ENCODE assay signal across 8 cellular contexts in the genomic region with DNA sequence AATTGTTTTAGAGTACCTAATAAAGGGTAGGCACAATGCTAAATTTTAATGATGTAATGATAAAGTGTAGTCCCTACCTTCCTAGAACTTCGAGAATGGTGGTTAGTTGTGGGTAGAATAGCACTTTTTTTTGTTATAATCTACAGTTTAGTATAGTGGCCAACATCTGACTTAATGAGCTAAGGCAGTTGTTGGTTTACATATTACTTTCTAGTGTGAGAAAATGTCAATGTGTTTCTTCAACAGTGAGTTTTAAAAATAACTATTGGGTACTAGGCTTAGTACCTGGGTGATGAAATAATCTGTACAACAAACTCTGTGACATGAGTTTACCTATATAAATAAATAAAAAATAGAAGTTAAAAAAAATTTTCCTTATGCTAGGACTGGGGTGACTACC.
A peak's percentile ranks its signal among the peaks of the same experiment; 100 is the strongest.
DNase-seq lines count a peak whose midpoint lies in the region; ATAC-seq, FAIRE-seq and TF ChIP-seq lines count a peak whose summit lies in the region.
"Not testable (repeated sequence)": the region's sequence is repeated elsewhere in the genome, so short reads cannot be mapped to it uniquely, and the experiment has no call there.

No MANE protein-coding gene starts in this region.

- not testable (repeated sequence) for TF ChIP-seq RAD21 in K562 (CRISPR knock-in tag; conservative IDR thresholded peaks at IDR 0.05 in 1 of 2, IDR thresholded peaks at IDR 0.05 in 1 of 2)

- not testable (repeated sequence) for H3K79me2 ChIP-seq in PC-9 (ENCODE audit: low read depth); K562 (ENCODE audit: control insufficient read depth, insufficient read depth, low read length)

- intact Hi-C loops in PC-9 (cut with micrococcal nuclease; ENCODE audit: unreplicated experiment) = loop anchor here (5.0 to 10.0 kb wide), 2 partner anchors 118 to 284 kb away; no protein-coding TSS in a partner anchor
- intact Hi-C loops in K562 (cut with micrococcal nuclease) = loop anchor here (10.0 kb wide), 1 partner anchor 246 kb away; the partner anchor contains the start of gene SYT2
- intact Hi-C loops in heart right ventricle (cut with DNase I) = loop anchor here in 9 of 10 donors (10.0 kb wide), 5 partner anchors 124 to 256 kb away; partner anchors contain the start of genes SYT2 (in 6 of the 9), PPP1R12B (in 4 of the 9) and UBE2T (in 4 of the 9)
- intact Hi-C loops in pancreas (cut with DNase I) = not testable (repeated sequence)
- intact Hi-C loops in gastrocnemius medialis (cut with DNase I; ENCODE audit: low total_unique reads) = loop anchor here (10.0 kb wide), 2 partner anchors 106 to 156 kb away; no protein-coding TSS in a partner anchor

- CTCF ChIA-PET in PC-9 (lab: Charles Lee); K562 (lab: Yijun Ruan, JAX; ENCODE audit: low intra/inter-chr PET ratio): not testable (repeated sequence)

- 36% methylated on average over 1 of the region's 1 CpG for WGBS in K562 (ENCODE audit: insufficient coverage, low coverage, missing lambda C conversion rate)
- 48 to 75% methylated on average over 1 of the region's 1 CpG for WGBS in heart right ventricle, 2 donors
- WGBS in pancreas, 2 donors = 39 to 46% methylated on average over 1 of the region's 1 CpG

- not testable (repeated sequence) for H3K4me3 ChIP-seq in PC-9, K562, pancreas, gastrocnemius medialis
- H3K4me3 ChIP-seq in heart right ventricle = peak overlapping the region in 2 of 10 donors; percentile 12 to 16

- DNase-seq in GM12892 (ENCODE audit: insufficient read length); H54 (ENCODE audit: insufficient read length, low spot score); PC-9; K562 (ENCODE audit: extremely low read depth in 1 of 4, low spot score in 3 of 4); heart right ventricle; pancreas; gastrocnemius medialis: not testable (repeated sequence)

- not testable (repeated sequence) for TF ChIP-seq EP300 in K562 (IDR thresholded peaks at IDR 0.05; ENCODE audit: low read length)

- not testable (repeated sequence) for H2AFZ ChIP-seq in PC-9; K562 (ENCODE audit: low read depth, low read length)

- H3K4me1 ChIP-seq in PC-9 (replicated peaks; ENCODE audit: insufficient read depth) = peaks cover 34% of the 10 kb centered on the region
- not testable (repeated sequence) for H3K4me1 ChIP-seq in K562 (replicated peaks in 1 of 2; ENCODE audit: control insufficient read depth in 2 of 2, insufficient read depth in 2 of 2, low read length in 2 of 2)
- peaks cover 0 to 34% (median 12%) of the 10 kb centered on the region in 9 donors for H3K4me1 ChIP-seq in heart right ventricle
- peaks cover 13 to 16% (median 15%) of the 10 kb centered on the region in 3 donors for H3K4me1 ChIP-seq in pancreas
- H3K4me1 ChIP-seq in gastrocnemius medialis = peaks cover 52 to 58% of the 10 kb centered on the region in 2 donors

- not testable (repeated sequence) for H4K20me1 ChIP-seq in PC-9 (ENCODE audit: insufficient read depth); K562 (replicated peaks; ENCODE audit: control insufficient read depth, insufficient read depth, low read length)

- TF ChIP-seq POLR2A in GM12892 (IDR thresholded peaks at IDR 0.05; ENCODE audit: low read depth, low read length); H54 (IDR thresholded peaks at IDR 0.05; ENCODE audit: low read depth, low read length); K562 (conservative IDR thresholded peaks at IDR 0.05); gastrocnemius medialis (IDR thresholded peaks at IDR 0.05): not testable (repeated sequence)

- not testable (repeated sequence) for H3K4me2 ChIP-seq in PC-9; K562 (ENCODE audit: insufficient read depth, low read length)

- H3K9me2 ChIP-seq in PC-9 (ENCODE audit: insufficient read depth) = not testable (repeated sequence)

- POLR2A ChIA-PET in PC-9 (lab: Charles Lee; ENCODE audit: unreplicated experiment); K562 (lab: Yijun Ruan, JAX): not testable (repeated sequence)

- H3K9me1 ChIP-seq in K562 (ENCODE audit: control insufficient read depth, insufficient read depth, low read length) = not testable (repeated sequence)

- in situ Hi-C loops in K562 (cut with MboI) = not testable (repeated sequence)
- in situ Hi-C loops in gastrocnemius medialis (cut with MboI; ENCODE audit: low sequenced_read_pairs in 4 of 4) = loop anchor here in 1 of 4 donors (25.0 kb wide), 1 partner anchor 132 kb away; the partner anchor contains the start of genes PPP1R12B and UBE2T

- ATAC-seq in HG03108 (IDR thresholded peaks at IDR 0.05; ENCODE audit: unreplicated experiment) (peak; percentile 47), pancreas (peak; percentile 56 to 63 (median 58))
- not testable (repeated sequence) for ATAC-seq in K562, heart right ventricle, gastrocnemius medialis

- H3K36me3 ChIP-seq in PC-9 (ENCODE audit: low read depth); K562 (ENCODE audit: control insufficient read depth, insufficient read depth, low read length); pancreas; gastrocnemius medialis: not testable (repeated sequence)
- peaks cover 0 to 12% (median 0%) of the 10 kb centered on the region in 9 donors for H3K36me3 ChIP-seq in heart right ventricle

- H3K27ac ChIP-seq in PC-9 = peak overlapping the region; percentile 26
- H3K27ac ChIP-seq in K562 (ENCODE audit: extremely low read depth, low read depth, low read length) = peak overlapping the region; percentile 62; the same call in 1 of the 3 replicates
- peak overlapping the region in 6 of 10 donors; percentile 0 to 61 (median 29) for H3K27ac ChIP-seq in heart right ventricle
- peak overlapping the region in 1 of 4 donors; percentile 23 for H3K27ac ChIP-seq in pancreas
- H3K27ac ChIP-seq in gastrocnemius medialis = peak overlapping the region; percentile 18 to 52 (median 41)

- not testable (repeated sequence) for H3K9me3 ChIP-seq in PC-9 (ENCODE audit: insufficient read depth, low read depth); K562 (replicated peaks; ENCODE audit: control insufficient read depth, insufficient read depth, low read depth, low read length); heart right ventricle; pancreas; gastrocnemius medialis

- peaks cover 27% of the 10 kb centered on the region for H3F3A ChIP-seq in PC-9 (ENCODE audit: insufficient read depth, low read depth)

- H3K27me3 ChIP-seq in PC-9 (ENCODE audit: insufficient read depth, low read depth); K562 (ENCODE audit: control insufficient read depth in 2 of 2, insufficient read depth in 2 of 2, low read length in 2 of 2); pancreas; gastrocnemius medialis: not testable (repeated sequence)
- peaks cover 0 to 70% (median 0%) of the 10 kb centered on the region in 7 donors for H3K27me3 ChIP-seq in heart right ventricle

- TF ChIP-seq CTCF in PC-9 (conservative IDR thresholded peaks at IDR 0.05); K562 (IDR thresholded peaks at IDR 0.05 in 2 of 3, conservative IDR thresholded peaks at IDR 0.05 in 1 of 3; ENCODE audit: insufficient read depth in 2 of 3, low read depth in 1 of 3, low read length in 3 of 3); heart right ventricle (IDR thresholded peaks at IDR 0.05); pancreas (IDR thresholded peaks at IDR 0.05); gastrocnemius medialis (IDR thresholded peaks at IDR 0.05 in 4 of 5, conservative IDR thresholded peaks at IDR 0.05 in 1 of 5): not testable (repeated sequence)

- not testable (repeated sequence) for BruUV-seq in PC-9 (replicated peaks; lab: Mats Ljungman, UMichigan); K562 (replicated peaks; lab: Mats Ljungman, UMichigan)

- peak; percentile 50 for FAIRE-seq in GM12892 (lab: Jason Lieb, UNC)
- FAIRE-seq in H54 (lab: Jason Lieb, UNC) = peak; percentile 71
- not testable (repeated sequence) for FAIRE-seq in K562 (lab: Jason Lieb, UNC); pancreas (lab: Jason Lieb, UNC)

- not testable (repeated sequence) for H3K9ac ChIP-seq in K562 (ENCODE audit: insufficient read depth in 1 of 2, low read depth in 2 of 2, low read length in 2 of 2)

TF ChIP-seq in K562, 482 proteins besides CTCF, POLR2A, EP300 and RAD21:
- TF ChIP-seq CEBPG (CRISPR knock-in tag; IDR thresholded peaks at IDR 0.05) = not testable (repeated sequence)
- TF ChIP-seq CEBPG (tag; conservative IDR thresholded peaks at IDR 0.05 in 1 of 2, IDR thresholded peaks at IDR 0.05 in 1 of 2) = 0 out of 4 replicates have a peak, but pooled peaks of 1 of the 2 experiments have one; percentile 11
